ENCODE assay signal across 21 cellular contexts in the genomic region with DNA sequence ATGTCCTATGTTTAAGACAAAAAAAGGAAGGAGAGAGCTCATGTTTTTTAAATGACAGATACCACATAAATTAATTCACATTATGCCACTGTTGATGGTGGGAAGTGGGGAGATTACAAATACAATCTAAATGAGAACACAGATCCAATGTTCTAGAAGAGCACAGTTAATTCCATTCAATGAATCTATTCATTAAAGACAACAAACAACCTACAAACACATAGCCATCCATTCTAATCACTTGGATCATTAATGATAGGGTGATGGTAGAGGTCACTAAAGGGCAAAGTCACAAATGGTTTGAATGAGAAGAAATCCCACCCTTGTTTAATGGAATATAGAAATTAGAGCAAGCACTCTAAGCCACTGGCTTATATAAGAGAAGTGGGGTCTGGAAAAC. TPM values are rescaled to one million over a fixed set of nuclear protein-coding genes. Genes with fewer than 3 reads are reported as not detected.
DNase-seq lines count a peak whose midpoint lies in the region; ATAC-seq lines count a peak whose summit lies in the region.
"Had no signal": no experiment of that assay in that cellular context is flagged by ENCODE, and none has a peak within 500 bp of the region (broad histone marks: within the 10 kb centered on the region; RNA-seq: fewer than 3 reads in every experiment).

No MANE protein-coding gene starts in this region.

- H3K9ac ChIP-seq in SK-N-MC (ENCODE audit: insufficient read length): no peak overlapping the region
- no peak overlapping the region for H3K9ac ChIP-seq in mesendoderm (ENCODE audit: low read length)

- H3K4me1 ChIP-seq in mesendoderm (ENCODE audit: control insufficient read depth, low read depth, low read length): no peaks in the 10 kb centered on the region
- H3K4me1 ChIP-seq: SJCRH30 had no signal

- DNase-seq in activated CD4-positive, alpha-beta memory T cell treated with anti-CD3 and anti-CD28 coated beads for 36 hours: no peak
- DNase-seq in activated CD4-positive, alpha-beta memory T cell treated with anti-CD3 and anti-CD28 coated beads, Interleukin-2, amount 10 ng/mL, durations not matched to agents 7 days and 5 days: no peak
- DNase-seq in SK-N-MC (ENCODE audit: low read depth, low spot score) (no peak), immature natural killer cell (no peak), mesendoderm (no peak)
- DNase-seq: activated CD4-positive, alpha-beta T cell treated with anti-CD3 and anti-CD28 coated beads for 4 hours; activated T-cell treated with anti-CD3 and anti-CD28 coated beads, Interleukin-2, amount 50 U/mL, for 1 hour; amniotic stem cell; C1 segment of cervical spinal cord; DND-41; foreskin keratinocyte; KBM-7; NCI-H1048; NCI-H2081 treated with DMSO at 0.1 percent for 48 hours; posterior cingulate gyrus; SJCRH30; T1000 had no signal

- H3K9me3 Mint-ChIP-seq in activated CD4-positive, alpha-beta memory T cell treated with anti-CD3 and anti-CD28 coated beads for 36 hours: no peaks in the 10 kb centered on the region
- H3K9me3 Mint-ChIP-seq in activated CD4-positive, alpha-beta memory T cell treated with anti-CD3 and anti-CD28 coated beads, Interleukin-2, amount 10 ng/mL, durations not matched to agents 7 days and 5 days: no peaks in the 10 kb centered on the region
- H3K9me3 Mint-ChIP-seq in immature natural killer cell: no peaks in the 10 kb centered on the region
- no peaks in the 10 kb centered on the region for H3K9me3 Mint-ChIP-seq in stimulated activated memory B cell treated with anti-CD40 and anti-IgM and Interleukin-4, amounts not matched to agents 10 μg/mL and 1 μg/mL and 100 μg/mL, for 72 hours

- CTCF ChIA-PET in activated CD4-positive, alpha-beta memory T cell treated with anti-CD3 and anti-CD28 coated beads for 36 hours (lab: Charles Lee): interaction anchor here (6.3 kb wide), 1 partner anchor 30 kb away, joined by 37 read pairs; the partner anchor contains the start of gene NFE2L2
- CTCF ChIA-PET in activated CD4-positive, alpha-beta memory T cell treated with anti-CD3 and anti-CD28 coated beads, Interleukin-2, amount 10 ng/mL, durations not matched to agents 7 days and 5 days (lab: Charles Lee): interaction anchor here (0.8 to 1.5 kb wide), 4 partner anchors 9 to 70 kb away, joined by 3 read pairs; no protein-coding TSS in a partner anchor

- POLR2A ChIA-PET in activated CD4-positive, alpha-beta memory T cell treated with anti-CD3 and anti-CD28 coated beads for 36 hours (lab: Charles Lee): no interaction called here
- POLR2A ChIA-PET in activated CD4-positive, alpha-beta memory T cell treated with anti-CD3 and anti-CD28 coated beads, Interleukin-2, amount 10 ng/mL, durations not matched to agents 7 days and 5 days (lab: Charles Lee): interaction anchor here (0.8 to 10.8 kb wide), 4 partner anchors 9 to 30 kb away, joined by 3 to 135 read pairs (median 16); partner anchors contain the start of gene NFE2L2

- ATAC-seq in stimulated activated memory B cell treated with anti-CD40 and anti-IgM and Interleukin-4, amounts not matched to agents 10 μg/mL and 1 μg/mL and 100 μg/mL, for 72 hours: no peak
- ATAC-seq in HG02973 (IDR thresholded peaks at IDR 0.05; ENCODE audit: unreplicated experiment): no peak
- ATAC-seq in GM18873 (IDR thresholded peaks at IDR 0.05; ENCODE audit: low FRiP score, unreplicated experiment): no peak
- ATAC-seq: foreskin keratinocyte had no signal

- H3K23ac ChIP-seq in mesendoderm (ENCODE audit: low read length): no peak overlapping the region

- no peak overlapping the region for H2BK5ac ChIP-seq in mesendoderm (ENCODE audit: low read length)

- H3K36me3 Mint-ChIP-seq in activated CD4-positive, alpha-beta memory T cell treated with anti-CD3 and anti-CD28 coated beads for 36 hours: peaks cover 50% of the 10 kb centered on the region
- H3K36me3 Mint-ChIP-seq in activated CD4-positive, alpha-beta memory T cell treated with anti-CD3 and anti-CD28 coated beads, Interleukin-2, amount 10 ng/mL, durations not matched to agents 7 days and 5 days (ENCODE audit: low read depth): peaks cover 56% of the 10 kb centered on the region
- peaks cover 6 to 33% (median 11%) of the 10 kb centered on the region in 3 donors for H3K36me3 Mint-ChIP-seq in immature natural killer cell
- H3K36me3 Mint-ChIP-seq in stimulated activated memory B cell treated with anti-CD40 and anti-IgM and Interleukin-4, amounts not matched to agents 10 μg/mL and 1 μg/mL and 100 μg/mL, for 72 hours: peaks cover 48% of the 10 kb centered on the region

- H3K27me3 ChIP-seq in mesendoderm (ENCODE audit: insufficient read depth, low read length, poor library complexity): no peaks in the 10 kb centered on the region
- H3K27me3 ChIP-seq: foreskin keratinocyte, SJCRH30 had no signal

- no peaks in the 10 kb centered on the region for H3K27me3 Mint-ChIP-seq in activated CD4-positive, alpha-beta memory T cell treated with anti-CD3 and anti-CD28 coated beads for 36 hours
- H3K27me3 Mint-ChIP-seq in activated CD4-positive, alpha-beta memory T cell treated with anti-CD3 and anti-CD28 coated beads, Interleukin-2, amount 10 ng/mL, durations not matched to agents 7 days and 5 days: no peaks in the 10 kb centered on the region
- H3K27me3 Mint-ChIP-seq in immature natural killer cell (ENCODE audit: low read depth in 3 of 3): peaks cover 0 to 2% (median 1%) of the 10 kb centered on the region in 3 donors
- H3K27me3 Mint-ChIP-seq in stimulated activated memory B cell treated with anti-CD40 and anti-IgM and Interleukin-4, amounts not matched to agents 10 μg/mL and 1 μg/mL and 100 μg/mL, for 72 hours: no peaks in the 10 kb centered on the region

- no peak overlapping the region for H2BK15ac ChIP-seq in mesendoderm (replicated peaks; ENCODE audit: low read depth)

- H3K56ac ChIP-seq in mesendoderm (ENCODE audit: low read length): no peak overlapping the region

- H3K4ac ChIP-seq in mesendoderm (ENCODE audit: low read depth, low read length): no peak overlapping the region

- H3K27ac Mint-ChIP-seq in activated CD4-positive, alpha-beta memory T cell treated with anti-CD3 and anti-CD28 coated beads for 36 hours: peak overlapping the region; percentile 59
- no peak overlapping the region for H3K27ac Mint-ChIP-seq in activated CD4-positive, alpha-beta memory T cell treated with anti-CD3 and anti-CD28 coated beads, Interleukin-2, amount 10 ng/mL, durations not matched to agents 7 days and 5 days
- H3K27ac Mint-ChIP-seq in immature natural killer cell: peak overlapping the region; percentile 58 to 80 (median 70)
- H3K27ac Mint-ChIP-seq in stimulated activated memory B cell treated with anti-CD40 and anti-IgM and Interleukin-4, amounts not matched to agents 10 μg/mL and 1 μg/mL and 100 μg/mL, for 72 hours: peak overlapping the region; percentile 31

- H3K36me3 ChIP-seq in SK-N-MC (ENCODE audit: insufficient read depth, low read length): peaks cover 70% of the 10 kb centered on the region
- H3K36me3 ChIP-seq in mesendoderm (ENCODE audit: control insufficient read depth, insufficient read depth, low read length): peaks cover 9% of the 10 kb centered on the region

- H3K27ac ChIP-seq in SK-N-MC: 0 out of 2 replicates have a peak overlapping the region, but pooled peaks have one; percentile 21
- H3K27ac ChIP-seq in mesendoderm (ENCODE audit: low read depth, low read length): no peak overlapping the region
- H3K27ac ChIP-seq: foreskin keratinocyte, SJCRH30 had no signal

- H3K4me3 Mint-ChIP-seq in activated CD4-positive, alpha-beta memory T cell treated with anti-CD3 and anti-CD28 coated beads for 36 hours: no peak overlapping the region
- no peak overlapping the region for H3K4me3 Mint-ChIP-seq in activated CD4-positive, alpha-beta memory T cell treated with anti-CD3 and anti-CD28 coated beads, Interleukin-2, amount 10 ng/mL, durations not matched to agents 7 days and 5 days
- no peak overlapping the region for H3K4me3 Mint-ChIP-seq in immature natural killer cell
- no peak overlapping the region for H3K4me3 Mint-ChIP-seq in stimulated activated memory B cell treated with anti-CD40 and anti-IgM and Interleukin-4, amounts not matched to agents 10 μg/mL and 1 μg/mL and 100 μg/mL, for 72 hours

- intact Hi-C loops in activated CD4-positive, alpha-beta memory T cell treated with anti-CD3 and anti-CD28 coated beads for 36 hours (cut with micrococcal nuclease): no loop called here

- H3K18ac ChIP-seq in mesendoderm (ENCODE audit: low read length): no peak overlapping the region

- peaks cover 12% of the 10 kb centered on the region for H3K79me1 ChIP-seq in mesendoderm (ENCODE audit: low read length)

- no peaks in the 10 kb centered on the region for H3K9me3 ChIP-seq in SK-N-MC (ENCODE audit: low read depth, low read length)
- H3K9me3 ChIP-seq: SJCRH30 had no signal

- no peak overlapping the region for H4K5ac ChIP-seq in mesendoderm (ENCODE audit: low read length)

- H2BK120ac ChIP-seq in mesendoderm (ENCODE audit: low read depth, low read length): no peak overlapping the region

- H3K4me2 ChIP-seq in mesendoderm (ENCODE audit: low read length): no peak overlapping the region

- H3K4me3 ChIP-seq in SK-N-MC (no peak overlapping the region), mesendoderm (ENCODE audit: low read length) (no peak overlapping the region)
- H3K4me3 ChIP-seq: SJCRH30, skin epidermis had no signal

- no peak overlapping the region for H4K8ac ChIP-seq in mesendoderm (ENCODE audit: low read depth, low read length)

- peaks cover 28% of the 10 kb centered on the region for H3K79me2 ChIP-seq in mesendoderm (ENCODE audit: control insufficient read depth, insufficient read depth, low read length)

- no peak overlapping the region for H2AK5ac ChIP-seq in mesendoderm (ENCODE audit: low read length)

- H3K4me1 Mint-ChIP-seq in activated CD4-positive, alpha-beta memory T cell treated with anti-CD3 and anti-CD28 coated beads for 36 hours (ENCODE audit: low read depth): peaks cover 63% of the 10 kb centered on the region
- H3K4me1 Mint-ChIP-seq in activated CD4-positive, alpha-beta memory T cell treated with anti-CD3 and anti-CD28 coated beads, Interleukin-2, amount 10 ng/mL, durations not matched to agents 7 days and 5 days: peaks cover 48% of the 10 kb centered on the region
- peaks cover 45 to 78% of the 10 kb centered on the region in 2 donors for H3K4me1 Mint-ChIP-seq in immature natural killer cell
- peaks cover 34% of the 10 kb centered on the region for H3K4me1 Mint-ChIP-seq in stimulated activated memory B cell treated with anti-CD40 and anti-IgM and Interleukin-4, amounts not matched to agents 10 μg/mL and 1 μg/mL and 100 μg/mL, for 72 hours

RNA-seq across cellular contexts. Expression of gene HNRNPA3, which starts 21.7 kb away (rescaled TPM):
- total RNA-seq in activated CD4-positive, alpha-beta memory T cell treated with anti-CD3 and anti-CD28 coated beads for 36 hours: 100 to 1,000 TPM; 303 to 311 TPM
- total RNA-seq in activated CD4-positive, alpha-beta memory T cell treated with anti-CD3 and anti-CD28 coated beads, Interleukin-2, amount 10 ng/mL, durations not matched to agents 7 days and 5 days: 100 to 1,000 TPM; 309 to 312 TPM
- polyA plus RNA-seq in immature natural killer cell: 10 to 100 TPM; 47.7 to 85.5 (median 49.7) TPM
- polyA plus RNA-seq in mesendoderm (2013, experiment 1 of 2): 641 TPM
- 604 TPM for polyA plus RNA-seq in mesendoderm (2013, experiment 2 of 2)

RNA-seq across cellular contexts. Expression of gene NFE2L2, which starts 30.3 kb away (rescaled TPM):
- total RNA-seq in activated CD4-positive, alpha-beta memory T cell treated with anti-CD3 and anti-CD28 coated beads for 36 hours: 10 to 100 TPM; 51.3 to 52.0 TPM
- total RNA-seq in activated CD4-positive, alpha-beta memory T cell treated with anti-CD3 and anti-CD28 coated beads, Interleukin-2, amount 10 ng/mL, durations not matched to agents 7 days and 5 days: 10 to 100 TPM; 63.2 to 63.4 TPM
- polyA plus RNA-seq in immature natural killer cell: 10 to 100 TPM; 36.9 to 50.2 (median 41.2) TPM
- polyA plus RNA-seq in mesendoderm (2013, experiment 1 of 2): 33.0 TPM
- 35.1 TPM for polyA plus RNA-seq in mesendoderm (2013, experiment 2 of 2)
